10 cellular contexts compared by ENCODE assay signal in the genomic region with DNA sequence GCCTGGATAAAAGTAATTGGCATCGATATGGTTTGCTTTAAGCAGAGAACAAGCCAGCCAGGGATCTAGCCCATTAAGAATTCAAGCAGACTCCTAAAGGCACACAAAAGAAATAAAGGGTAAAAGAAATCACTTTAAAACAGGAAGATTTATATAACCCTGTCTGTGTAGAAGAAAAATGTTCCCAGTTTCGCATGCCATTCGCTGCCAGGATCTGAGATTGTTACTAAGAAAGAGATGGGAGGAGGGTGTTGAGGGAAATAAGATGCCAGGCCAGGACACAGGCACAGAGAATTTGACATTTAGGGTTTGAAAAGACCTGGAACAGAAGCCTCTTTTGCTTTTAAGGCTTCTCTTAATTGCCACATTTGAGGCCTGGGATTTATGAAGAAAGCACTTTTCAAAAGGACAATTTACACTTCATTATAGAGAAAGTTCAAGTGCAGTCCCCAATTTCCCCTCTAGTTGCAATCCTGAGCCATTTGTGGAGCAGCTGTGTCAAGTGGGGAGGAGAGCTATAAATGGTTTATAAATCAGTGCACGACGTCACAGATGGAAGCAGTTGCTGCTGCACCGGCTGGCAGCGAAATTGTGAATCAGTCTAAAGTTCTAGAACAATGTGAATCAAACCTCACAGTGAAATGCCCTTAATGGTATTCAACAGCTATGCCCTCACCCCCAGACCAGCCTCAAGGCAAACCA. TPM values are rescaled to one million over a fixed set of nuclear protein-coding genes. Genes with fewer than 3 reads are reported as not detected.
A peak's percentile ranks its signal among the peaks of the same experiment; 100 is the strongest.
DNase-seq lines count a peak whose midpoint lies in the region; ATAC-seq and TF ChIP-seq lines count a peak whose summit lies in the region.
"Had no signal": no experiment of that assay in that cellular context is flagged by ENCODE, and none has a peak within 500 bp of the region (broad histone marks: within the 10 kb centered on the region; RNA-seq: fewer than 3 reads in every experiment).

No MANE protein-coding gene starts in this region.

- 0 out of 2 replicates have a peak, but pooled peaks cover 4% of the 10 kb centered on the region for H3K27me3 ChIP-seq in SJCRH30

- H3K4me1 ChIP-seq in SJCRH30, result no peaks in the 10 kb centered on the region

- H3K27ac ChIP-seq in SJCRH30, result no peak overlapping the region
- H3K27ac ChIP-seq: epithelial cell of prostate, HL-60 had no signal

- ATAC-seq in GM18873 (IDR thresholded peaks at IDR 0.05; ENCODE audit: low FRiP score, unreplicated experiment), result no peak
- no peak for ATAC-seq in GM19395 (IDR thresholded peaks at IDR 0.05; ENCODE audit: unreplicated experiment)

- H3K4me3 ChIP-seq in SJCRH30 (no peak overlapping the region), retinal pigment epithelial cell (ENCODE audit: low read length) (no peak overlapping the region)

- peak; percentile 60 for TF ChIP-seq CTCF in retinal pigment epithelial cell (conservative IDR thresholded peaks at IDR 0.05; ENCODE audit: low read depth, low read length)

- no peaks in the 10 kb centered on the region for H3K36me3 ChIP-seq in SJCRH30

- H3K9me3 ChIP-seq in SJCRH30 (replicated peaks), result no peaks in the 10 kb centered on the region

- DNase-seq in CD1c-positive myeloid dendritic cell (ENCODE audit: extremely low spot score), result peak; percentile 26
- DNase-seq in HT1080 (ENCODE audit: low read depth), result peak; percentile 24
- peak; percentile 51 to 71 for DNase-seq in SJCRH30
- peak; percentile 57 for DNase-seq in foreskin melanocyte
- peak; percentile 15 for DNase-seq in retinal pigment epithelial cell (ENCODE audit: low read depth)
- no peak for DNase-seq in NCI-H2029 (lab: John Stamatoyannopoulos, UW)

RNA-seq across cellular contexts. Expression of a gene that starts 26.4 kb away (rescaled TPM):
- total RNA-seq in HT1080 (2014; rRNA removed; shearing (Covaris generic)), result 3.5 and 5.6 TPM in 2 replicates
- 7.6 and 9.3 TPM in 2 replicates for polyA plus RNA-seq in HT1080 (2015; cell fraction: cytosol; rRNA removed)
- polyA plus RNA-seq in HT1080 (2015; cell fraction: nucleus; rRNA removed), result 4.9 and 5.6 TPM in 2 replicates
- total RNA-seq in SJCRH30 (2014; rRNA removed; shearing (Covaris generic)), result 24.3 and 32.5 TPM in 2 replicates

RNA-seq across cellular contexts. Expression of a gene that starts 26.8 kb away (rescaled TPM):
- 19.6 and 20.7 TPM in 2 replicates for total RNA-seq in HT1080 (2014; rRNA removed; shearing (Covaris generic))
- 32.0 and 40.0 TPM in 2 replicates for polyA plus RNA-seq in HT1080 (2015; cell fraction: cytosol; rRNA removed)
- 33.6 and 36.5 TPM in 2 replicates for polyA plus RNA-seq in HT1080 (2015; cell fraction: nucleus; rRNA removed)
- total RNA-seq in SJCRH30 (2014; rRNA removed; shearing (Covaris generic)), result 14.9 and 17.2 TPM in 2 replicates
